ENCODE assay signal across 1 cellular context in the genomic region with DNA sequence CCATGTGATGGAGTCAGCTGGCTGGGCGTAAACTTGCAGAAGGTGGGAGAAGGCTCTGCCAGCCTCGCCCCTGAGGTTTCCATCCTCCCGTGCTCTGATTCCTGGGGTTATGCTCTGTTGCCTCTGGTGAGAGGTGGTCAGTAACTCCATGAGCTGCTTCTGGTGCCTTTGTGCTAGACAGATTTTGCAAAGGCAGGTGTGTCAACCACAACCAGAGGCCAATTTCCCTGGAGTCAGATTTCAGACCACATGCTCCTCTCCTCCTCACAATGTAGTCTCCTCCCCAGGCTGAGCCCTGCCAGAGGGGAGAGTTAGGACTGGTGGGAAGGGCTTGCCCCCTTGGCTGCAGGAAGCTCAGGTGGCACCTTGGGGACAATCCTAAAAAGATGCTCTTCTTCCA.
A peak's percentile ranks its signal among the peaks of the same experiment; 100 is the strongest.
TF ChIP-seq lines count a peak whose summit lies in the region.

No MANE protein-coding gene starts in this region.

TF ChIP-seq in K562, 482 proteins besides CTCF, POLR2A, EP300 and RAD21:
- no peak for TF ChIP-seq ZNF212 (CRISPR knock-in tag; IDR thresholded peaks at IDR 0.05)
- TF ChIP-seq, protein P1, sequence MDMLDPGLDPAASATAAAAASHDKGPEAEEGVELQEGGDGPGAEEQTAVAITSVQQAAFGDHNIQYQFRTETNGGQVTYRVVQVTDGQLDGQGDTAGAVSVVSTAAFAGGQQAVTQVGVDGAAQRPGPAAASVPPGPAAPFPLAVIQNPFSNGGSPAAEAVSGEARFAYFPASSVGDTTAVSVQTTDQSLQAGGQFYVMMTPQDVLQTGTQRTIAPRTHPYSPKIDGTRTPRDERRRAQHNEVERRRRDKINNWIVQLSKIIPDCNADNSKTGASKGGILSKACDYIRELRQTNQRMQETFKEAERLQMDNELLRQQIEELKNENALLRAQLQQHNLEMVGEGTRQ (CRISPR knock-in tag; IDR thresholded peaks at IDR 0.05), result no peak
- TF ChIP-seq, protein P2, sequence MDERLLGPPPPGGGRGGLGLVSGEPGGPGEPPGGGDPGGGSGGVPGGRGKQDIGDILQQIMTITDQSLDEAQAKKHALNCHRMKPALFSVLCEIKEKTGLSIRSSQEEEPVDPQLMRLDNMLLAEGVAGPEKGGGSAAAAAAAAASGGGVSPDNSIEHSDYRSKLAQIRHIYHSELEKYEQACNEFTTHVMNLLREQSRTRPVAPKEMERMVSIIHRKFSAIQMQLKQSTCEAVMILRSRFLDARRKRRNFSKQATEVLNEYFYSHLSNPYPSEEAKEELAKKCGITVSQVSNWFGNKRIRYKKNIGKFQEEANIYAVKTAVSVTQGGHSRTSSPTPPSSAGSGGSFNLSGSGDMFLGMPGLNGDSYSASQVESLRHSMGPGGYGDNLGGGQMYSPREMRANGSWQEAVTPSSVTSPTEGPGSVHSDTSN (CRISPR knock-in tag; IDR thresholded peaks at IDR 0.05; ENCODE audit: low read depth), result 0 out of 2 replicates have a peak, but pooled peaks have one; percentile 1
- TF ChIP-seq, protein P2 (tag; conservative IDR thresholded peaks at IDR 0.05; ENCODE audit: low read depth), result no peak
TF ChIP-seq in K562: peak in this region for 1.
